28 cellular contexts compared by ENCODE assay signal in genomic region chr3:118347781-118348557, GRCh38.
"Had no signal": no experiment of that assay in that cellular context is flagged by ENCODE, and none has a peak within 500 bp of the region (broad histone marks: within the 10 kb centered on the region; RNA-seq: fewer than 3 reads in every experiment).

No MANE protein-coding gene starts in this region.

- DNase-seq: activated CD4-positive, alpha-beta memory T cell treated with anti-CD3 and anti-CD28 coated beads for 36 hours; activated CD4-positive, alpha-beta T cell treated with anti-CD3 and anti-CD28 coated beads for 36 hours; activated CD4-positive, alpha-beta T cell treated with anti-CD3 and anti-CD28 coated beads, Interleukin-2, amount 50 U/mL, for 1 hour; activated CD8-positive, alpha-beta memory T cell treated with anti-CD3 and anti-CD28 coated beads, Interleukin-2, amount 50 U/mL, for 4 hours; activated gamma-delta T cell treated with Interleukin-2 at 50 U/mL for 16 hours; activated naive CD4-positive, alpha-beta T cell treated with anti-CD3 and anti-CD28 coated beads for 36 hours; activated T-cell treated with anti-CD3 and anti-CD28 coated beads for 4 hours; activated T-cell treated with anti-CD3 and anti-CD28 coated beads, Interleukin-2, amount 50 U/mL, for 4 hours; adrenal gland; body of pancreas; NCI-H1436 treated with DMSO at 0.1 percent for 48 hours; NCI-H187; NCI-H2029 treated with DMSO at 0.1 percent for 48 hours; NCI-H2171 treated with DMSO at 0.1 percent for 48 hours; NCI-H2227 treated with DMSO at 0.1 percent for 48 hours; NCI-H446 treated with DMSO at 0.1 percent for 48 hours; NCI-H524; NCI-H69; NK-92 treated with Interleukin-12 subunit alpha and Interleukin-12 subunit beta, amount 100 ng/mL, for 24 hours; PC-9; SIG-M5; T-cell; T-helper 2 cell; T-helper 9 cell had no signal

- ATAC-seq: activated CD4-positive, alpha-beta T cell treated with anti-CD3 and anti-CD28 coated beads for 36 hours; activated CD4-positive, CD25-positive, alpha-beta regulatory T cell treated with anti-CD3 and anti-CD28 coated beads, Interleukin-2, amount 50 U/mL, for 24 hours; activated naive CD4-positive, alpha-beta T cell treated with anti-CD3 and anti-CD28 coated beads, Interleukin-2, amount 50 U/mL, for 72 hours; activated T-cell treated with anti-CD3 and anti-CD28 coated beads, Interleukin-2, amount 50 U/mL, for 4 hours; body of pancreas; Right ventricle myocardium inferior; T-cell; WTC11 had no signal
